In genomic region chr14:94181835-94182234, GRCh38 we compare ENCODE assay signal across 30 cellular contexts. TPM values are rescaled to one million over a fixed set of nuclear protein-coding genes. Genes with fewer than 3 reads are reported as not detected.
"Had no signal": no experiment of that assay in that cellular context is flagged by ENCODE, and none has a peak within 500 bp of the region (broad histone marks: within the 10 kb centered on the region; RNA-seq: fewer than 3 reads in every experiment).

No MANE protein-coding gene starts in this region.

- H3K4me3 ChIP-seq: body of pancreas, esophagus muscularis mucosa, gastrocnemius medialis, heart left ventricle had no signal

- DNase-seq: activated CD4-positive, alpha-beta T cell treated with anti-CD3 and anti-CD28 coated beads for 36 hours; activated CD4-positive, alpha-beta T cell treated with anti-CD3 and anti-CD28 coated beads, Interleukin-2, amount 10 ng/mL, durations not matched to agents 24 days and 14 days; activated CD4-positive, alpha-beta T cell treated with anti-CD3 and anti-CD28 coated beads, Interleukin-2, amount 50 U/mL, for 4 hours; activated CD4-positive, CD25-positive, alpha-beta regulatory T cell; activated CD4-positive, CD25-positive, alpha-beta regulatory T cell treated with anti-CD3 and anti-CD28 coated beads, Interleukin-2, amount 50 U/mL, for 72 hours; activated CD8-positive, alpha-beta memory T cell treated with anti-CD3 and anti-CD28 coated beads for 24 hours; activated CD8-positive, alpha-beta T cell treated with anti-CD3 and anti-CD28 coated beads for 36 hours; activated effector memory CD4-positive, alpha-beta T cell treated with anti-CD3 and anti-CD28 coated beads, Interleukin-2, amount 50 U/mL, for 16 hours; activated naive CD4-positive, alpha-beta T cell treated with anti-CD3 and anti-CD28 coated beads for 36 hours; activated naive CD8-positive, alpha-beta T cell treated with anti-CD3 and anti-CD28 coated beads for 36 hours; activated naive CD8-positive, alpha-beta T cell treated with anti-CD3 and anti-CD28 coated beads, Interleukin-2, amount 50 U/mL, for 24 hours; activated T-cell treated with anti-CD3 and anti-CD28 coated beads, Interleukin-2, amount 50 U/mL, for 4 hours; adrenal gland; amygdala; aorta; body of pancreas; caudate nucleus; cortex of kidney; dermis blood vessel endothelial cell; effector CD4-positive, alpha-beta T cell; effector memory CD8-positive, alpha-beta T cell; erythroblast; foreskin keratinocyte; gastrocnemius medialis; glutamatergic neuron; heart left ventricle; T-helper 2 cell had no signal

- H3K27me3 Mint-ChIP-seq: activated naive CD4-positive, alpha-beta T cell treated with anti-CD3 and anti-CD28 coated beads, Interleukin-2, amount 50 U/mL, for 24 hours had no signal

- H3K36me3 Mint-ChIP-seq: activated naive CD4-positive, alpha-beta T cell treated with anti-CD3 and anti-CD28 coated beads, Interleukin-2, amount 50 U/mL, for 24 hours; activated naive CD8-positive, alpha-beta T cell treated with anti-CD3 and anti-CD28 coated beads for 36 hours had no signal

- H3K27ac Mint-ChIP-seq: activated naive CD4-positive, alpha-beta T cell treated with anti-CD3 and anti-CD28 coated beads, Interleukin-2, amount 50 U/mL, for 24 hours; activated naive CD8-positive, alpha-beta T cell treated with anti-CD3 and anti-CD28 coated beads for 36 hours; activated naive CD8-positive, alpha-beta T cell treated with anti-CD3 and anti-CD28 coated beads, Interleukin-2, amount 50 U/mL, for 24 hours had no signal

- H3K36me3 ChIP-seq: adrenal gland, esophagus muscularis mucosa, gastrocnemius medialis, heart left ventricle had no signal

- H3K9me3 Mint-ChIP-seq: activated CD4-positive, alpha-beta T cell treated with anti-CD3 and anti-CD28 coated beads, Interleukin-2, amount 10 ng/mL, durations not matched to agents 24 days and 14 days; activated CD8-positive, alpha-beta T cell treated with anti-CD3 and anti-CD28 coated beads for 36 hours; activated naive CD4-positive, alpha-beta T cell treated with anti-CD3 and anti-CD28 coated beads for 36 hours; activated naive CD4-positive, alpha-beta T cell treated with anti-CD3 and anti-CD28 coated beads, Interleukin-2, amount 50 U/mL, for 24 hours; activated naive CD8-positive, alpha-beta T cell treated with anti-CD3 and anti-CD28 coated beads for 36 hours; activated naive CD8-positive, alpha-beta T cell treated with anti-CD3 and anti-CD28 coated beads, Interleukin-2, amount 50 U/mL, for 24 hours; activated T-cell treated with anti-CD3 and anti-CD28 coated beads, Interleukin-2, amount 50 U/mL, for 4 hours; activated T-helper 2 cell treated with anti-CD3 and anti-CD28 coated beads, Interferon-gamma antibody, Interleukin-2, Interleukin-4, amounts not matched to agents 10 μg/mL and 5 μg/mL and 100 μg/mL, durations not matched to agents 14 hours and 24 hours and 36 hours; effector memory CD8-positive, alpha-beta T cell had no signal

- H3K9me3 ChIP-seq: adrenal gland, body of pancreas, esophagus muscularis mucosa, gastrocnemius medialis, heart left ventricle had no signal

- H3K4me3 Mint-ChIP-seq: activated naive CD8-positive, alpha-beta T cell treated with anti-CD3 and anti-CD28 coated beads for 36 hours had no signal

- H3K4me1 ChIP-seq: adrenal gland, body of pancreas, gastrocnemius medialis had no signal

- H3K27me3 ChIP-seq: body of pancreas, foreskin keratinocyte had no signal

- H3K27ac ChIP-seq: adrenal gland, body of pancreas, esophagus muscularis mucosa, foreskin keratinocyte, gastrocnemius medialis, heart left ventricle had no signal

- ATAC-seq: body of pancreas, foreskin keratinocyte, gastrocnemius medialis, heart left ventricle had no signal

RNA-seq across cellular contexts. Expression of gene PPP4R4, which starts 7.7 kb away (rescaled TPM):
- total RNA-seq: dermis blood vessel endothelial cell had no signal
